9 cellular contexts compared by ENCODE assay signal in the genomic region with DNA sequence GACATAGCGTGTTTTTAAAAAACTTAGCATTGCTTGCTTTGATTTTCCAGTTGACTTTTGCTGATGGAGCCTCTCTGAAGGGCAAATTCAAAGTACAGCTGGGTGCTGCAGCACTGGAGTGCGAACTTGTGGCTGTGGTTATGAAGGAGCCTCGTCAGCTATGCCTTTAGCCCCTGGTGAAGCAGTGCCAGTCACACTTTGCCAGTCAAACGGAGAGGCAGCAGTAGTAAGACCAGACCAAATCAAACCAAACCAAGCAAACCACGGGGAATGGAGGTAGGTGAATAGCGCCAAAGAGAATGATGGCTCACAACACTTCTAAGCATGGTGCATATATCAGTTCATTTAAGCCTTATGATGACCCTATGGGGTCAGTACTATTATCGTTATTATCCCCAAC. TPM values are rescaled to one million over a fixed set of nuclear protein-coding genes. Genes with fewer than 3 reads are reported as not detected.
A peak's percentile ranks its signal among the peaks of the same experiment; 100 is the strongest.
DNase-seq lines count a peak whose midpoint lies in the region; ATAC-seq, FAIRE-seq and TF ChIP-seq lines count a peak whose summit lies in the region.
"Had no signal": no experiment of that assay in that cellular context is flagged by ENCODE, and none has a peak within 500 bp of the region (broad histone marks: within the 10 kb centered on the region; RNA-seq: fewer than 3 reads in every experiment).

No MANE protein-coding gene starts in this region.

- TF ChIP-seq POLR2A in K562 (conservative IDR thresholded peaks at IDR 0.05): no peak

- no peaks in the 10 kb centered on the region for H4K20me1 ChIP-seq in K562 (replicated peaks; ENCODE audit: control insufficient read depth, insufficient read depth, low read length)

- H3K27ac ChIP-seq in K562 (ENCODE audit: extremely low read depth, low read depth, low read length) (no peak overlapping the region), psoas muscle (peak overlapping the region; percentile 98)

- peak overlapping the region; percentile 73; the same call in 1 of the 2 replicates for H2AFZ ChIP-seq in K562 (ENCODE audit: low read depth, low read length)

- H3K9ac ChIP-seq in ES-I3 (ENCODE audit: low read depth, low read length) (0 out of 2 replicates have a peak overlapping the region, but pooled peaks have one; percentile 22), K562 (ENCODE audit: insufficient read depth in 1 of 2, low read depth in 2 of 2, low read length in 2 of 2) (no peak overlapping the region)

- no TSS peak for BruUV-seq in K562 (replicated peaks; lab: Mats Ljungman, UMichigan)

- H3K27me3 ChIP-seq in K562 (ENCODE audit: control insufficient read depth in 2 of 2, insufficient read depth in 2 of 2, low read length in 2 of 2) (no peaks in the 10 kb centered on the region), psoas muscle (ENCODE audit: insufficient read depth in 3 of 3, low read length in 2 of 3) (no peaks in the 10 kb centered on the region)

- H3K4me3 ChIP-seq in K562: no peak overlapping the region
- H3K4me3 ChIP-seq in psoas muscle: peak overlapping the region; percentile 55

- H3K9me3 ChIP-seq in ES-I3 (ENCODE audit: control insufficient read depth, insufficient read depth, low read length): no peaks in the 10 kb centered on the region
- H3K9me3 ChIP-seq in K562 (replicated peaks; ENCODE audit: control insufficient read depth, insufficient read depth, low read depth, low read length): no peaks in the 10 kb centered on the region
- no peaks in the 10 kb centered on the region for H3K9me3 ChIP-seq in psoas muscle

- H3K9me1 ChIP-seq in K562 (ENCODE audit: control insufficient read depth, insufficient read depth, low read length): peaks cover 2% of the 10 kb centered on the region

- peaks cover 31% of the 10 kb centered on the region for H3K79me2 ChIP-seq in K562 (ENCODE audit: control insufficient read depth, insufficient read depth, low read length)

- intact Hi-C loops in K562 (cut with micrococcal nuclease) (loop anchor here (10.0 kb wide), 1 partner anchor 137 kb away; no protein-coding TSS in a partner anchor), psoas muscle (cut with DNase I) (loop anchor here (5.0 to 10.0 kb wide), 4 partner anchors 60 to 387 kb away; no protein-coding TSS in a partner anchor)

- H3K36me3 ChIP-seq in ES-I3 (ENCODE audit: insufficient read depth, low read length) (no peaks in the 10 kb centered on the region), K562 (ENCODE audit: control insufficient read depth, insufficient read depth, low read length) (no peaks in the 10 kb centered on the region), psoas muscle (ENCODE audit: insufficient read depth in 1 of 2, low read depth in 1 of 2) (peaks cover 0 to 7% of the 10 kb centered on the region in 2 donors)

- CTCF ChIA-PET in K562 (lab: Yijun Ruan, JAX; ENCODE audit: low intra/inter-chr PET ratio): no interaction called here

- POLR2A ChIA-PET in K562 (lab: Yijun Ruan, JAX): interaction anchor here (1.0 kb wide), 1 partner anchor 96 kb away, joined by 3 read pairs; no protein-coding TSS in a partner anchor

- FAIRE-seq in K562 (lab: Jason Lieb, UNC): no peak

- in situ Hi-C loops in K562 (cut with MboI): no loop called here
- in situ Hi-C loops in KBM-7 (cut with MboI; ENCODE audit: low pct_unique_long_range_greater_than_20kb, low sequenced_read_pairs): no loop called here

- TF ChIP-seq EP300 in K562 (IDR thresholded peaks at IDR 0.05; ENCODE audit: low read length): no peak

- no peak overlapping the region for H3K4me2 ChIP-seq in K562 (ENCODE audit: insufficient read depth, low read length)

- TF ChIP-seq RAD21 in K562 (CRISPR knock-in tag; conservative IDR thresholded peaks at IDR 0.05 in 1 of 2, IDR thresholded peaks at IDR 0.05 in 1 of 2): no peak

- ATAC-seq in HG02759 (IDR thresholded peaks at IDR 0.05; ENCODE audit: unreplicated experiment): peak; percentile 11
- no peak for ATAC-seq in K562
- ATAC-seq in psoas muscle: no peak
- no peak for ATAC-seq in HG02938 (IDR thresholded peaks at IDR 0.05; ENCODE audit: unreplicated experiment)
- ATAC-seq in GM18861 (IDR thresholded peaks at IDR 0.05; ENCODE audit: unreplicated experiment): no peak
- ATAC-seq: sciatic nerve had no signal

- peaks cover 57% of the 10 kb centered on the region for H3K4me1 ChIP-seq in ES-I3 (ENCODE audit: insufficient read depth, low read length)
- H3K4me1 ChIP-seq in K562 (replicated peaks in 1 of 2; ENCODE audit: control insufficient read depth in 2 of 2, insufficient read depth in 2 of 2, low read length in 2 of 2): peaks cover 16 to 39% of the 10 kb centered on the region in 2 experiments
- H3K4me1 ChIP-seq in psoas muscle: peaks cover 43% of the 10 kb centered on the region

- DNase-seq in K562 (ENCODE audit: extremely low read depth in 1 of 4, low spot score in 3 of 4) (no peak), psoas muscle (no peak), NCI-H1930 (lab: John Stamatoyannopoulos, UW) (no peak), KBM-7 (no peak)

- no peak for TF ChIP-seq CTCF in K562 (IDR thresholded peaks at IDR 0.05 in 2 of 3, conservative IDR thresholded peaks at IDR 0.05 in 1 of 3; ENCODE audit: insufficient read depth in 2 of 3, low read depth in 1 of 3, low read length in 3 of 3)
- no peak for TF ChIP-seq CTCF in psoas muscle (IDR thresholded peaks at IDR 0.05)

- 79% methylated on average over 7 of the region's 7 CpGs for WGBS in K562 (ENCODE audit: insufficient coverage, low coverage, missing lambda C conversion rate)
- 84 to 92% (median 86%) methylated on average over 7 of the region's 7 CpGs for WGBS in psoas muscle, 3 donors

TF ChIP-seq in K562, 482 proteins besides CTCF, POLR2A, EP300 and RAD21 (continues in another document):
- no peak for TF ChIP-seq PRMT5 (CRISPR knock-in tag; IDR thresholded peaks at IDR 0.05)
- TF ChIP-seq, protein P1, sequence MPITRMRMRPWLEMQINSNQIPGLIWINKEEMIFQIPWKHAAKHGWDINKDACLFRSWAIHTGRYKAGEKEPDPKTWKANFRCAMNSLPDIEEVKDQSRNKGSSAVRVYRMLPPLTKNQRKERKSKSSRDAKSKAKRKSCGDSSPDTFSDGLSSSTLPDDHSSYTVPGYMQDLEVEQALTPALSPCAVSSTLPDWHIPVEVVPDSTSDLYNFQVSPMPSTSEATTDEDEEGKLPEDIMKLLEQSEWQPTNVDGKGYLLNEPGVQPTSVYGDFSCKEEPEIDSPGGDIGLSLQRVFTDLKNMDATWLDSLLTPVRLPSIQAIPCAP (CRISPR knock-in tag; IDR thresholded peaks at IDR 0.05; ENCODE audit: borderline replicate concordance): no peak
- no peak for TF ChIP-seq HNRNPLL (IDR thresholded peaks at IDR 0.05; ENCODE audit: low read depth, low read length, poor library complexity, severe bottlenecking)
- no peak for TF ChIP-seq ZC3H4 (CRISPR knock-in tag; IDR thresholded peaks at IDR 0.05; ENCODE audit: borderline replicate concordance)
- TF ChIP-seq ZNF277 (CRISPR knock-in tag; IDR thresholded peaks at IDR 0.05; ENCODE audit: borderline replicate concordance): no peak
- no peak for TF ChIP-seq NR4A1 (CRISPR knock-in tag; IDR thresholded peaks at IDR 0.05)
- TF ChIP-seq NR4A1 (tag; IDR thresholded peaks at IDR 0.05): no peak

RNA-seq across cellular contexts. Expression of gene SLC38A2, which starts 15.1 kb away (rescaled TPM):
- total RNA-seq in K562 (2011; cell fraction: chromatin; rRNA removed; ENCODE audit: low replicate concordance): 290 and 561 TPM in 2 replicates
- 141 TPM in 2 replicates for total RNA-seq in K562 (2011; cell fraction: nucleolus; rRNA removed)
- total RNA-seq in K562 (2011; cell fraction: nucleoplasm; rRNA removed): 257 and 355 TPM in 2 replicates
- total RNA-seq in K562 (2014; rRNA removed) (176 and 194 TPM in 2 replicates), K562 (2014; rRNA removed; fragmentation: Illumina TruSeq; extraction: Trizol) (227 and 308 TPM in 2 replicates), K562 (2015; rRNA removed; fragmentation: Illumina TruSeq; extraction: Trizol) (106 and 114 TPM in 2 replicates), K562 (2021) (249 and 292 TPM in 2 replicates), psoas muscle (100 to 1,000 TPM; 287 to 428 (median 331) TPM)
- polyA plus RNA-seq in K562 (2011; rRNA removed) (122 and 143 TPM in 2 replicates), K562 (2014; fragmentation: Illumina TruSeq; extraction: Trizol) (180 and 209 TPM in 2 replicates), K562 (2014; fragmentation: Nextera tagmentation; extraction: Ambion mirVana) (100 to 1,000 TPM in 1 of 2 experiments, 10 to 100 TPM in 1; 98.7 to 132 TPM), K562 (2014; rRNA removed) (117 and 130 TPM in 2 replicates), psoas muscle (100 to 1,000 TPM in 2 of 3 donors, 10 to 100 TPM in 1; 35.8 to 317 (median 180) TPM)
- polyA plus RNA-seq in K562 (2011; cell fraction: cytosol; rRNA removed): 83.9 and 91.7 TPM in 2 replicates
- 241 and 296 TPM in 2 replicates for polyA plus RNA-seq in K562 (2011; cell fraction: nucleus; rRNA removed)
- polyA plus RNA-seq in K562 (2012): 79.7 and 147 TPM in 2 replicates
- 176 and 180 TPM in 2 replicates for polyA minus RNA-seq in K562 (2011; rRNA and poly(A)+ RNA removed)
- polyA minus RNA-seq in K562 (2011; cell fraction: cytosol; rRNA and poly(A)+ RNA removed): 73.8 and 122 TPM in 2 replicates
- 275 and 440 TPM in 2 replicates for polyA minus RNA-seq in K562 (2011; cell fraction: nucleus; rRNA and poly(A)+ RNA removed)
